19 cellular contexts compared by ENCODE assay signal in the genomic region with DNA sequence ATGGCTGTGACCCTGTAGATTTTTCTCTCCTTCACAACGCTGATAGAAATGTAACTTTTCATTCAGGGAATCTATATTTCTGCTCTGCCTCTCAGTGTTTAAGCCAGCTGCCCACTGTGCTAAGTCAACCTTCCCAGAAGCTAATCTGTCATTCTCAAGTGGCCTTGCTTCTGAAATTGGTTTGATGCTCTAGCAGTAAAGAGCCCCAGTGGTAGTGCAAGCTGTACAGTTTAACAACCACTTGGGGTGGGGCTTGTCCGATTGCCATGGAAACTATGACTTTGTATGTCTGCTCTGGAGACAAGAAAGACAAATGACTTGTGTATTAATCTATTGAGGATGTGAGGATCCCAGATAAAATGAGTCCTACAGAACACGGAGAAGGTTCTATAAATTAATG.
DNase-seq lines count a peak whose midpoint lies in the region; ATAC-seq and TF ChIP-seq lines count a peak whose summit lies in the region.
"Had no signal": no experiment of that assay in that cellular context is flagged by ENCODE, and none has a peak within 500 bp of the region (broad histone marks: within the 10 kb centered on the region; RNA-seq: fewer than 3 reads in every experiment).

No MANE protein-coding gene starts in this region.

- H3K4me1 Mint-ChIP-seq in nephron progenitor cell: peaks cover 6% of the 10 kb centered on the region
- peaks cover 57% of the 10 kb centered on the region for H3K4me1 Mint-ChIP-seq in WTC11

- TF ChIP-seq RAD21 in Ishikawa (IDR thresholded peaks at IDR 0.05; ENCODE audit: low read depth): no peak

- H3K9me3 Mint-ChIP-seq in nephron progenitor cell: no peaks in the 10 kb centered on the region
- no peaks in the 10 kb centered on the region for H3K9me3 Mint-ChIP-seq in WTC11

- CTCF ChIA-PET in WTC11 (lab: Charles Lee): no interaction called here

- POLR2A ChIA-PET in WTC11 (lab: Charles Lee): no interaction called here

- H3K27me3 Mint-ChIP-seq in nephron progenitor cell (ENCODE audit: low read depth, poor library complexity): peaks cover 2% of the 10 kb centered on the region
- peaks cover 21% of the 10 kb centered on the region for H3K27me3 Mint-ChIP-seq in WTC11 (ENCODE audit: low read depth)
- H3K27me3 Mint-ChIP-seq: naive B cell had no signal

- H3K27ac Mint-ChIP-seq in nephron progenitor cell (no peak overlapping the region), WTC11 (no peak overlapping the region)
- H3K27ac Mint-ChIP-seq: naive B cell had no signal

- H3K4me3 Mint-ChIP-seq in nephron progenitor cell (no peak overlapping the region), WTC11 (no peak overlapping the region)
- H3K4me3 Mint-ChIP-seq: naive B cell had no signal

- TF ChIP-seq CTCF in nephron progenitor cell (IDR thresholded peaks at IDR 0.05) (no peak), WTC11 (IDR thresholded peaks at IDR 0.05) (no peak), osteoblast (IDR thresholded peaks at IDR 0.05; ENCODE audit: extremely low read depth, low read depth, low read length) (no peak)

- no peak overlapping the region for H3K27ac ChIP-seq in osteoblast (ENCODE audit: low read depth, low read length)
- H3K27ac ChIP-seq: pancreas, SK-N-MC, thyroid gland had no signal

- no peaks in the 10 kb centered on the region for H3K27me3 ChIP-seq in osteoblast (ENCODE audit: insufficient read depth, low read length)
- H3K27me3 ChIP-seq: pancreas, thyroid gland had no signal

- TF ChIP-seq EP300 in Ishikawa (IDR thresholded peaks at IDR 0.05; ENCODE audit: borderline replicate concordance): peak; percentile 53; the same call in 1 of the 2 replicates

- no peak for ATAC-seq in WTC11
- ATAC-seq: pancreas had no signal

- H4K20me1 ChIP-seq in osteoblast (ENCODE audit: insufficient read depth, low read length): no peaks in the 10 kb centered on the region

- no peaks in the 10 kb centered on the region for H3K36me3 ChIP-seq in osteoblast (ENCODE audit: insufficient read depth, low read length)
- H3K36me3 ChIP-seq: pancreas, thyroid gland had no signal

- no peaks in the 10 kb centered on the region for H3K36me3 Mint-ChIP-seq in nephron progenitor cell (ENCODE audit: low read depth)
- H3K36me3 Mint-ChIP-seq in WTC11: no peaks in the 10 kb centered on the region
- H3K36me3 Mint-ChIP-seq: naive B cell had no signal

- H3K4me3 ChIP-seq in osteoblast (ENCODE audit: insufficient read depth, low read length): no peak overlapping the region
- H3K4me3 ChIP-seq: pancreas, SK-N-MC, thyroid gland had no signal

- no peaks in the 10 kb centered on the region for H3K79me2 ChIP-seq in osteoblast (ENCODE audit: insufficient read depth, low read length)

- peak; percentile 86 for DNase-seq in NCI-H187 treated with DMSO at 0.1 percent for 48 hours (lab: John Stamatoyannopoulos, UW)
- DNase-seq in NCI-H69 (lab: John Stamatoyannopoulos, UW): peak; percentile 14
- DNase-seq in nephron progenitor cell: peak; percentile 9
- no peak for DNase-seq in T-helper 2 cell
- DNase-seq in WTC11 (ENCODE audit: low spot score): no peak
- DNase-seq in osteoblast (ENCODE audit: insufficient read length, low spot score, missing footprints): no peak
- DNase-seq: activated CD4-positive, alpha-beta T cell treated with anti-CD3 and anti-CD28 coated beads for 4 hours; activated effector memory CD4-positive, alpha-beta T cell treated with Interleukin-2 at 50 U/mL for 16 hours; Caco-2; islet precursor cell; KBM-7; mammary epithelial cell; naive B cell; NCI-H446 treated with DMSO at 0.1 percent for 48 hours; pancreas; stimulated activated naive CD4-positive, alpha-beta T cell; thyroid gland had no signal

- no peak overlapping the region for H2AFZ ChIP-seq in osteoblast (ENCODE audit: low read length)

- no peaks in the 10 kb centered on the region for H3K9me3 ChIP-seq in osteoblast (ENCODE audit: low read depth, low read length)
- H3K9me3 ChIP-seq: Caco-2, pancreas, thyroid gland had no signal

- H3K4me2 ChIP-seq in osteoblast (ENCODE audit: insufficient read depth, low read length): no peak overlapping the region

- H3K4me1 ChIP-seq in osteoblast (ENCODE audit: insufficient read depth, low read length): no peaks in the 10 kb centered on the region
- H3K4me1 ChIP-seq: Caco-2, pancreas, thyroid gland had no signal

TF ChIP-seq in Ishikawa, 13 proteins besides CTCF, POLR2A, EP300 and RAD21:
- peak; percentile 76 for TF ChIP-seq NFIC (IDR thresholded peaks at IDR 0.05)
- TF ChIP-seq TCF12 (IDR thresholded peaks at IDR 0.05; ENCODE audit: low read depth): 0 out of 2 replicates have a peak, but pooled peaks have one; percentile 43
- TF ChIP-seq TAF1 (IDR thresholded peaks at IDR 0.05; ENCODE audit: low read depth): no peak

TF ChIP-seq in WTC11, 78 proteins besides CTCF, POLR2A, EP300 and RAD21:
- TF ChIP-seq ZNF396 (CRISPR knock-in tag; IDR thresholded peaks at IDR 0.05; ENCODE audit: borderline replicate concordance) (no peak), NR3C1 (CRISPR knock-in tag; conservative IDR thresholded peaks at IDR 0.05; ENCODE audit: low read depth) (no peak), MYBL2 (CRISPR knock-in tag; IDR thresholded peaks at IDR 0.05) (no peak), FOXP1 (CRISPR knock-in tag; IDR thresholded peaks at IDR 0.05; ENCODE audit: borderline replicate concordance) (no peak), MXD4 (CRISPR knock-in tag; IDR thresholded peaks at IDR 0.05; ENCODE audit: borderline replicate concordance) (no peak), OVOL2 (CRISPR knock-in tag; IDR thresholded peaks at IDR 0.05; ENCODE audit: borderline replicate concordance) (no peak), TP53 (CRISPR knock-in tag; IDR thresholded peaks at IDR 0.05) (no peak), GRHL2 (CRISPR knock-in tag; IDR thresholded peaks at IDR 0.05; ENCODE audit: insufficient replicate concordance, severe bottlenecking) (no peak)

Comparison
In these comparisons a context has a peak if more than half of its experiments do, and no peak if none do; other contexts are left out.
1. DNase-seq: peak in NCI-H187 treated with DMSO at 0.1 percent for 48 hours (single experiment), NCI-H69 (single experiment) and nephron progenitor cell (single experiment); none in T-helper 2 cell (0 of 5), WTC11 (single experiment) and osteoblast (single experiment).